In genomic region chr10:21907436-21907835, GRCh38 we compare ENCODE assay signal across 10 cellular contexts.
"Had no signal": no experiment of that assay in that cellular context is flagged by ENCODE, and none has a peak within 500 bp of the region (broad histone marks: within the 10 kb centered on the region; RNA-seq: fewer than 3 reads in every experiment).

No MANE protein-coding gene starts in this region.

- DNase-seq: GM23248, GOT3, H7, HFFc6, KBM-7 had no signal

- ATAC-seq: HCT116, HepG2 had no signal

- H3K9me3 ChIP-seq: HAP-1 had no signal

- H3K36me3 ChIP-seq: HAP-1 had no signal

- H3K4me3 ChIP-seq: GM23248, HAP-1 had no signal

- H3K27ac ChIP-seq: GM23248, HL-60, KMS-11 had no signal

- FAIRE-seq: HepG2 had no signal

- H3K4me1 ChIP-seq: HAP-1 had no signal
